15 cellular contexts compared by ENCODE assay signal in the genomic region with DNA sequence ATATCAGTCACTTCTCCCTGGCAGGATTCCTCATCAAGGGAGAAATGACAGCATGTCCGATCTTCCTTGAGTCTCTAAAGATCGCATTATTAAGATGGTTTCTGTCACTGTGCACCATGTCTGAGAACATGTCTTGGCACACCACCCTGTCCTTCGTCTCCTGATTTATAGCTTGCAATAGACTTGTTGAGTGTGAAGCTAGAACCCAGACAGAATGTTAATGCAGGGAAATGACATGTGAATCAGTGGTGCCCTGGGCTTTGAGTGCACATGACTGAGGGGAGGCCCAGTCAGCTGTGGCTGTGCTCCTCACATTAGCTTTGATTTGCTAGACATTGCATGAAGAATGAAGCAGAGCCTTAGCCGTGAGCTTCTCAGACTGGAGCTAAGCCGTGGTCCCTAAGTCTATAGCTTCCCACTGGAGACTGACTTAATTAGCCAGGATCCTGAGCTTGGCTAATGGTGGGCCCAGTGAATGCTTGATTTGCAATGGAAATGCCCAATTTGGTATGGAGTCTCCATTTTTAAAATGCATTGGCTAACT.
"Had no signal": no experiment of that assay in that cellular context is flagged by ENCODE, and none has a peak within 500 bp of the region (broad histone marks: within the 10 kb centered on the region; RNA-seq: fewer than 3 reads in every experiment).

No MANE protein-coding gene starts in this region.

- H3K9me3 Mint-ChIP-seq: activated CD4-positive, alpha-beta memory T cell treated with anti-CD3 and anti-CD28 coated beads, Interleukin-2, amount 10 ng/mL, durations not matched to agents 7 days and 5 days; activated naive CD4-positive, alpha-beta T cell treated with anti-CD3 and anti-CD28 coated beads, Interleukin-2, amount 50 U/mL, for 24 hours; activated T-cell treated with anti-CD3 and anti-CD28 coated beads, Interleukin-2, amount 50 U/mL, for 24 hours; memory B cell; natural killer cell treated with Interleukin-12 subunit alpha and Interleukin-12 subunit beta and Interleukin-15 and Interleukin-18, amount 100 ng/mL, for 72 hours; WTC11 had no signal

- ATAC-seq: gastroesophageal sphincter, left colon, T-helper 17 cell, WTC11 had no signal

- H3K4me3 Mint-ChIP-seq: activated CD4-positive, alpha-beta memory T cell treated with anti-CD3 and anti-CD28 coated beads, Interleukin-2, amount 10 ng/mL, durations not matched to agents 7 days and 5 days; activated naive CD4-positive, alpha-beta T cell treated with anti-CD3 and anti-CD28 coated beads, Interleukin-2, amount 50 U/mL, for 24 hours; activated T-cell treated with anti-CD3 and anti-CD28 coated beads, Interleukin-2, amount 50 U/mL, for 24 hours; memory B cell; natural killer cell treated with Interleukin-12 subunit alpha and Interleukin-12 subunit beta and Interleukin-15 and Interleukin-18, amount 100 ng/mL, for 72 hours; T-helper 17 cell; WTC11 had no signal

- H3K27ac Mint-ChIP-seq: activated CD4-positive, alpha-beta memory T cell treated with anti-CD3 and anti-CD28 coated beads, Interleukin-2, amount 10 ng/mL, durations not matched to agents 7 days and 5 days; activated naive CD4-positive, alpha-beta T cell treated with anti-CD3 and anti-CD28 coated beads, Interleukin-2, amount 50 U/mL, for 24 hours; activated T-cell treated with anti-CD3 and anti-CD28 coated beads, Interleukin-2, amount 50 U/mL, for 24 hours; memory B cell; natural killer cell treated with Interleukin-12 subunit alpha and Interleukin-12 subunit beta and Interleukin-15 and Interleukin-18, amount 100 ng/mL, for 72 hours; T-helper 17 cell; WTC11 had no signal

- H3K9me3 ChIP-seq: adrenal gland, gastroesophageal sphincter, thoracic aorta had no signal

- DNase-seq: activated CD4-positive, alpha-beta memory T cell treated with anti-CD3 and anti-CD28 coated beads, Interleukin-2, amount 10 ng/mL, durations not matched to agents 7 days and 5 days; activated CD4-positive, alpha-beta T cell treated with anti-CD3 and anti-CD28 coated beads for 4 hours; activated T-cell treated with anti-CD3 and anti-CD28 coated beads, Interleukin-2, amount 50 U/mL, for 24 hours; left colon; stimulated activated CD4-positive, alpha-beta T cell treated with anti-CD3 and anti-CD28 coated beads, Interleukin-12 subunit alpha, Interleukin-12 subunit beta, amount 100 ng/mL, for 4 hours; stimulated activated CD4-positive, alpha-beta T cell treated with anti-CD3 and anti-CD28 coated beads, Interleukin-2, amount 100 ng/mL, for 24 hours; T-helper 17 cell had no signal

- H3K4me1 Mint-ChIP-seq: activated CD4-positive, alpha-beta memory T cell treated with anti-CD3 and anti-CD28 coated beads, Interleukin-2, amount 10 ng/mL, durations not matched to agents 7 days and 5 days; activated naive CD4-positive, alpha-beta T cell treated with anti-CD3 and anti-CD28 coated beads, Interleukin-2, amount 50 U/mL, for 24 hours; memory B cell; T-helper 17 cell had no signal

- H3K4me3 ChIP-seq: adrenal gland, cardiac muscle cell, gastroesophageal sphincter, thoracic aorta had no signal

- H3K27me3 ChIP-seq: adrenal gland, cardiac muscle cell, gastroesophageal sphincter had no signal

- H3K36me3 ChIP-seq: adrenal gland, cardiac muscle cell, gastroesophageal sphincter, thoracic aorta had no signal

- H3K36me3 Mint-ChIP-seq: activated naive CD4-positive, alpha-beta T cell treated with anti-CD3 and anti-CD28 coated beads, Interleukin-2, amount 50 U/mL, for 24 hours; memory B cell; natural killer cell treated with Interleukin-12 subunit alpha and Interleukin-12 subunit beta and Interleukin-15 and Interleukin-18, amount 100 ng/mL, for 72 hours; WTC11 had no signal

- H3K27ac ChIP-seq: cardiac muscle cell, gastroesophageal sphincter, thoracic aorta had no signal
